Comparison of ENCODE assay signal across 8 cellular contexts in the genomic region with DNA sequence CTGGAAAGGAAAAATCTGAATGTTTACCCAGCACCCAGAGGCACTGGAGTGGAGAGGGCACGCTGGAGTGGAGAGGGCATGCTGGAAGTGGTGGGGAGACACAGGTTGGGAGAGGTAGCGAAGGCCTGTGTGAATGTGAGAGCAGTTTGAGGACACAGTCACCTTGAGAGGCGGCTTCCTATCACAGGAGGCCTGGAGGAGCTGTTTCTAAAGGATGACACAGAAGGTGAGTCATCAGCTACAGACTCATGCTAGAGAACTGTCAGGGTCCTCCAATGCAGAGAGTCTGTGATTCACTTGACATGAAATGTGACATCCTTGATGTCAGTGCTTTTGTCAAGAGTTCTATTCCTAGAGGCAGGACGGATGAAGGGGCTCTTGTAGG. TPM values are rescaled to one million over a fixed set of nuclear protein-coding genes. Genes with fewer than 3 reads are reported as not detected.
DNase-seq lines count a peak whose midpoint lies in the region; ATAC-seq and TF ChIP-seq lines count a peak whose summit lies in the region.
"Had no signal": no experiment of that assay in that cellular context is flagged by ENCODE, and none has a peak within 500 bp of the region (broad histone marks: within the 10 kb centered on the region; RNA-seq: fewer than 3 reads in every experiment).

No MANE protein-coding gene starts in this region.

- H3K4me2 ChIP-seq in fibroblast of lung (ENCODE audit: extremely low read depth, insufficient read depth, low read length) = peak overlapping the region; percentile 33

- H3K27ac ChIP-seq in fibroblast of lung (ENCODE audit: insufficient read depth, low read length) (peak overlapping the region; percentile 59), skin epidermis (peak overlapping the region in 15 of 21 experiments; percentile 2 to 80 (median 52))

- peaks cover 28% of the 10 kb centered on the region for H3K4me1 Mint-ChIP-seq in T-helper 1 cell treated with Interleukin-12 subunit alpha and Interleukin-12 subunit beta and Interleukin-4 antibody, amounts not matched to agents 30 μg/mL and 1 μg/mL, for 36 hours (ENCODE audit: low read depth)

- ATAC-seq in HG02759 (IDR thresholded peaks at IDR 0.05; ENCODE audit: unreplicated experiment) = no peak

- H3K4me3 Mint-ChIP-seq in T-helper 1 cell treated with Interleukin-12 subunit alpha and Interleukin-12 subunit beta and Interleukin-4 antibody, amounts not matched to agents 30 μg/mL and 1 μg/mL, for 36 hours = no peak overlapping the region

- H3K27ac Mint-ChIP-seq in T-helper 1 cell treated with Interleukin-12 subunit alpha and Interleukin-12 subunit beta and Interleukin-4 antibody, amounts not matched to agents 30 μg/mL and 1 μg/mL, for 36 hours = peak overlapping the region; percentile 68

- peaks cover 9% of the 10 kb centered on the region for H3K79me2 ChIP-seq in fibroblast of lung (ENCODE audit: control insufficient read depth, insufficient read depth, low read length)

- peaks cover 5% of the 10 kb centered on the region for H3K36me3 Mint-ChIP-seq in T-helper 1 cell treated with Interleukin-12 subunit alpha and Interleukin-12 subunit beta and Interleukin-4 antibody, amounts not matched to agents 30 μg/mL and 1 μg/mL, for 36 hours (ENCODE audit: low read depth)

- H3K36me3 ChIP-seq in fibroblast of lung (ENCODE audit: control insufficient read depth, insufficient read depth, low read length) = peaks cover 1% of the 10 kb centered on the region

- TF ChIP-seq CTCF in HFF-Myc (IDR thresholded peaks at IDR 0.05; ENCODE audit: low read depth, low read length, missing control alignments) = no peak
- no peak for TF ChIP-seq CTCF in fibroblast of lung (conservative IDR thresholded peaks at IDR 0.05 in 1 of 2, IDR thresholded peaks at IDR 0.05 in 1 of 2; ENCODE audit: low read depth in 1 of 2, low read length in 2 of 2)

- H3K4me3 ChIP-seq in HFF-Myc (replicated peaks; ENCODE audit: low read depth, low read length) = no peak overlapping the region
- no peak overlapping the region for H3K4me3 ChIP-seq in fibroblast of lung (replicated peaks in 1 of 4; ENCODE audit: control extremely low read depth in 1 of 4, insufficient read depth in 1 of 4, low read depth in 3 of 4, low read length in 4 of 4)
- H3K4me3 ChIP-seq in skin epidermis = no peak overlapping the region

- no peak overlapping the region for H2AFZ ChIP-seq in fibroblast of lung (ENCODE audit: low read length)

- DNase-seq in HFF-Myc (ENCODE audit: extremely low read depth, low read depth) (peak; percentile 40), fibroblast of lung (ENCODE audit: low read depth in 2 of 2) (peak; percentile 50 to 81), iPS-NIHi11 (ENCODE audit: low spot score) (no peak), GM19240 (ENCODE audit: insufficient read length, low spot score) (no peak)

- no peaks in the 10 kb centered on the region for H3K9me3 Mint-ChIP-seq in T-helper 1 cell treated with Interleukin-12 subunit alpha and Interleukin-12 subunit beta and Interleukin-4 antibody, amounts not matched to agents 30 μg/mL and 1 μg/mL, for 36 hours

- peaks cover 16% of the 10 kb centered on the region for H3K4me1 ChIP-seq in fibroblast of lung (ENCODE audit: control insufficient read depth, extremely low read depth, insufficient read depth, low read length)

- no peaks in the 10 kb centered on the region for H3K27me3 ChIP-seq in fibroblast of lung (ENCODE audit: control insufficient read depth, insufficient read depth, low read length)

- peaks cover 2% of the 10 kb centered on the region for H4K20me1 ChIP-seq in fibroblast of lung (ENCODE audit: control insufficient read depth, extremely low read depth, insufficient read depth, low read length)

- H3K9ac ChIP-seq in fibroblast of lung (ENCODE audit: insufficient read depth, low read length) = no peak overlapping the region

- H3K9me3 ChIP-seq in fibroblast of lung (ENCODE audit: control insufficient read depth, insufficient read depth, low read depth, low read length) = no peaks in the 10 kb centered on the region

- H3K27me3 Mint-ChIP-seq in T-helper 1 cell treated with Interleukin-12 subunit alpha and Interleukin-12 subunit beta and Interleukin-4 antibody, amounts not matched to agents 30 μg/mL and 1 μg/mL, for 36 hours (ENCODE audit: low read depth) = no peaks in the 10 kb centered on the region

RNA-seq across cellular contexts. Expression of a gene that starts 13.8 kb away (rescaled TPM):
- total RNA-seq in fibroblast of lung = 0.26 and 0.33 TPM in 2 replicates
- 0.14 and 0.53 TPM in 2 replicates for polyA plus RNA-seq in fibroblast of lung
- polyA plus RNA-seq in fibroblast of lung (2012) = 0.24 and 0.41 TPM in 2 replicates
- 15.6 TPM in 1 of 2 replicates, not detected in the other for polyA minus RNA-seq in fibroblast of lung (ENCODE audit: low replicate concordance)

RNA-seq across cellular contexts. Expression of a gene that starts 18.8 kb away (rescaled TPM):
- 53.2 and 66.9 TPM in 2 replicates for total RNA-seq in fibroblast of lung
- polyA plus RNA-seq in fibroblast of lung = 18.1 and 21.7 TPM in 2 replicates
- 75.0 and 77.6 TPM in 2 replicates for polyA plus RNA-seq in fibroblast of lung (2012)
- polyA minus RNA-seq in fibroblast of lung (ENCODE audit: low replicate concordance) = 20.7 and 24.4 TPM in 2 replicates

RNA-seq across cellular contexts. Expression of a gene that starts 24.8 kb away (rescaled TPM):
- 11.8 and 13.4 TPM in 2 replicates for total RNA-seq in fibroblast of lung
- polyA plus RNA-seq in fibroblast of lung = 14.2 and 15.4 TPM in 2 replicates
- polyA plus RNA-seq in fibroblast of lung (2012) = 19.0 and 19.4 TPM in 2 replicates
- 71.1 and 74.2 TPM in 2 replicates for polyA minus RNA-seq in fibroblast of lung (ENCODE audit: low replicate concordance)

RNA-seq across cellular contexts. Expression of a gene that starts 26.1 kb away (rescaled TPM):
- 3.3 and 6.4 TPM in 2 replicates for total RNA-seq in fibroblast of lung
- 4.5 and 5.8 TPM in 2 replicates for polyA plus RNA-seq in fibroblast of lung
- 11.6 and 12.1 TPM in 2 replicates for polyA plus RNA-seq in fibroblast of lung (2012)
- 6.0 and 26.2 TPM in 2 replicates for polyA minus RNA-seq in fibroblast of lung (ENCODE audit: low replicate concordance)

RNA-seq across cellular contexts. Expression of a gene that starts 33.2 kb away (rescaled TPM):
- total RNA-seq in fibroblast of lung = 0.17 TPM in 1 of 2 replicates, not detected in the other
- polyA plus RNA-seq in fibroblast of lung = 0.09 and 0.10 TPM in 2 replicates
- 0.36 TPM in 1 of 2 replicates, not detected in the other for polyA plus RNA-seq in fibroblast of lung (2012)
- polyA minus RNA-seq in fibroblast of lung (ENCODE audit: low replicate concordance) = not detected in 2 replicates
- total RNA-seq: lung microvascular endothelial cell had no signal

Comparison
In these comparisons a context has a peak if more than half of its experiments do, and no peak if none do; other contexts are left out.
1. DNase-seq: peak in HFF-Myc (single experiment) and fibroblast of lung (2 of 2); none in iPS-NIHi11 (single experiment) and GM19240 (single experiment).